Comparison of ENCODE assay signal across 1 cellular context in the genomic region with DNA sequence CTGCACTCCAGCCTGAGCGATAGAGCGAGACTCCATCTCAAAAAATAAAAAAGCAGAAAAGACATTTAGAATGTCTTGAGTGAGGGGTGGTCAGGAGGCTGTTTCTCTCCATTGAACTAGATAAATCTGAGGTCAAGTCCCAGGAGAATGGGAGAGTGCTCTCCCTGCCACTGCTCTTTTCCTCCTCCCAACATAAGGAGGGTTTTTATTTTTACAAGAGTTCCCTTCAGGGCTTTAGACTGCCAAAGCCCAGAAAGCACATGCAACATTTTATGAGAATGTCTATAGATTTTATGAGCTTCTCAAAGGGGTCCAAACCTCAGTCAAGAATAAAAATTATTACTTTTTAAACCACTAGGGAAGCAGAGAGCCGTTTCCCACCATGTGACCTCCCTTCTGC.
TF ChIP-seq lines count a peak whose summit lies in the region.

No MANE protein-coding gene starts in this region.

TF ChIP-seq in SK-N-SH, 30 proteins besides CTCF, POLR2A, EP300 and RAD21:
- TF ChIP-seq FOSL2 (IDR thresholded peaks at IDR 0.05; ENCODE audit: borderline replicate concordance, low read depth) (no peak), JUND (IDR thresholded peaks at IDR 0.05) (no peak), YY1 (IDR thresholded peaks at IDR 0.05; ENCODE audit: low read depth) (no peak), CHD2 (IDR thresholded peaks at IDR 0.05; ENCODE audit: low read length, partially characterized antibody) (no peak), TCF12 (IDR thresholded peaks at IDR 0.05) (no peak), PBX3 (IDR thresholded peaks at IDR 0.05) (no peak), MXI1 (IDR thresholded peaks at IDR 0.05; ENCODE audit: low read depth, low read length) (no peak), ELF1 (IDR thresholded peaks at IDR 0.05) (no peak), RXRA (IDR thresholded peaks at IDR 0.05; ENCODE audit: borderline replicate concordance, low read depth) (no peak), NFIC (IDR thresholded peaks at IDR 0.05; ENCODE audit: borderline replicate concordance) (no peak), ZBTB33 (IDR thresholded peaks at IDR 0.05; ENCODE audit: borderline replicate concordance, low read depth) (no peak), FOXM1 (IDR thresholded peaks at IDR 0.05; ENCODE audit: low read depth) (no peak), NRF1 (IDR thresholded peaks at IDR 0.05; ENCODE audit: low read depth, low read length) (no peak), REST (IDR thresholded peaks at IDR 0.05; ENCODE audit: low read depth, low read length) (no peak), SMC3 (IDR thresholded peaks at IDR 0.05; ENCODE audit: low read depth, low read length) (no peak), USF1 (IDR thresholded peaks at IDR 0.05; ENCODE audit: borderline replicate concordance, low read depth) (no peak), FOXJ3 (CRISPR knock-in tag; IDR thresholded peaks at IDR 0.05) (no peak), SIN3A (IDR thresholded peaks at IDR 0.05; ENCODE audit: borderline replicate concordance, low read depth, low read length) (no peak), RFX5 (IDR thresholded peaks at IDR 0.05; ENCODE audit: low read length) (no peak)
- TF ChIP-seq, protein P1, sequence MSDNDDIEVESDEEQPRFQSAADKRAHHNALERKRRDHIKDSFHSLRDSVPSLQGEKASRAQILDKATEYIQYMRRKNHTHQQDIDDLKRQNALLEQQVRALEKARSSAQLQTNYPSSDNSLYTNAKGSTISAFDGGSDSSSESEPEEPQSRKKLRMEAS (IDR thresholded peaks at IDR 0.05; ENCODE audit: low read depth) = no peak
